ENCODE assay signal across 8 cellular contexts in genomic region chr18:49561377-49562193, GRCh38. TPM values are rescaled to one million over a fixed set of nuclear protein-coding genes. Genes with fewer than 3 reads are reported as not detected.
DNase-seq lines count a peak whose midpoint lies in the region; ATAC-seq and TF ChIP-seq lines count a peak whose summit lies in the region.

LIPG (plus strand) TSS chr18:49562057; CDS start chr18:49562309, 252 bp downstream.

- peak; percentile 78 for ATAC-seq in GM18498 (IDR thresholded peaks at IDR 0.05; ENCODE audit: unreplicated experiment)
- ATAC-seq in HG02981 (IDR thresholded peaks at IDR 0.05; ENCODE audit: unreplicated experiment), result peak; percentile 75

- peak within 1 kb of the TSS; percentile 78 for H3K4me3 ChIP-seq in neural cell (ENCODE audit: low read length)

- H3K27me3 Mint-ChIP-seq in type B pancreatic cell, result peaks cover 56% of the 10 kb centered on the region

- TF ChIP-seq RAD21 in neural cell (conservative IDR thresholded peaks at IDR 0.05), result peak; percentile 8

- H3K9me2 ChIP-seq in neural cell (ENCODE audit: insufficient read depth, low read length), result no peaks in the 10 kb centered on the region

- H3K27ac Mint-ChIP-seq in type B pancreatic cell, result peak within 1 kb of the TSS; percentile 87

- H3K9ac ChIP-seq in neural cell (ENCODE audit: low read length), result peak within 1 kb of the TSS; percentile 36

- no peak for TF ChIP-seq EP300 in neural cell (conservative IDR thresholded peaks at IDR 0.05; ENCODE audit: poor library complexity, severe bottlenecking)

- H3K4me3 Mint-ChIP-seq in type B pancreatic cell, result peak within 1 kb of the TSS; percentile 93

- H3K4me1 Mint-ChIP-seq in type B pancreatic cell (ENCODE audit: unreplicated experiment), result peaks cover 56% of the 10 kb centered on the region

- peaks cover 34% of the 10 kb centered on the region for H3K27me3 ChIP-seq in neural cell (ENCODE audit: insufficient read depth, low read depth, low read length)

- H3K79me2 ChIP-seq in neural cell (replicated peaks; ENCODE audit: insufficient read depth, low read length), result no peaks in the 10 kb centered on the region

- H4K20me1 ChIP-seq in neural cell (ENCODE audit: insufficient read depth), result no peaks in the 10 kb centered on the region

- peak within 1 kb of the TSS; percentile 33 for H2AFZ ChIP-seq in neural cell (ENCODE audit: low read depth, low read length)

- H3K27ac ChIP-seq in neural cell (ENCODE audit: low read length), result no peak within 1 kb of the TSS

- no peak for TF ChIP-seq CTCF in neural cell (IDR thresholded peaks at IDR 0.05; ENCODE audit: poor library complexity, severe bottlenecking)
- no peak for TF ChIP-seq CTCF in type B pancreatic cell (conservative IDR thresholded peaks at IDR 0.05)

- H3F3A ChIP-seq in neural cell (ENCODE audit: insufficient read depth, low read length, poor library complexity, severe bottlenecking), result no peaks in the 10 kb centered on the region

- peak within 1 kb of the TSS; percentile 89 for H3K4me2 ChIP-seq in neural cell (ENCODE audit: low read length)

- no peaks in the 10 kb centered on the region for H3K9me3 ChIP-seq in neural cell (ENCODE audit: low read length)

- H3K36me3 ChIP-seq in neural cell (ENCODE audit: insufficient read depth, low read length), result no peaks in the 10 kb centered on the region

- DNase-seq in NCI-H446 treated with DMSO at 0.1 percent for 48 hours (lab: John Stamatoyannopoulos, UW) (peak; percentile 33), activated T-cell treated with anti-CD3 and anti-CD28 coated beads for 48 hours (ENCODE audit: low read depth) (peak; percentile 45), fibroblast of peridontal ligament (ENCODE audit: extremely low read depth) (peak; percentile 5), type B pancreatic cell (ENCODE audit: extremely low spot score, unreplicated experiment) (peak; percentile 78), OCI-M1 (lab: John Stamatoyannopoulos, UW) (no peak)

- peaks cover 4% of the 10 kb centered on the region for H3K36me3 Mint-ChIP-seq in type B pancreatic cell

- H3K9me3 Mint-ChIP-seq in type B pancreatic cell, result no peaks in the 10 kb centered on the region

TF ChIP-seq in neural cell, 6 proteins besides CTCF, POLR2A, EP300 and RAD21:
- TF ChIP-seq SMC3 (conservative IDR thresholded peaks at IDR 0.05; ENCODE audit: poor library complexity), result peak; percentile 55
- no peak for TF ChIP-seq TAF1 (IDR thresholded peaks at IDR 0.05; ENCODE audit: low read depth)
- TF ChIP-seq EZH2 (IDR thresholded peaks at IDR 0.05; ENCODE audit: borderline replicate concordance, insufficient read depth, low read length, poor library complexity, severe bottlenecking), result no peak
- TF ChIP-seq, protein P1, sequence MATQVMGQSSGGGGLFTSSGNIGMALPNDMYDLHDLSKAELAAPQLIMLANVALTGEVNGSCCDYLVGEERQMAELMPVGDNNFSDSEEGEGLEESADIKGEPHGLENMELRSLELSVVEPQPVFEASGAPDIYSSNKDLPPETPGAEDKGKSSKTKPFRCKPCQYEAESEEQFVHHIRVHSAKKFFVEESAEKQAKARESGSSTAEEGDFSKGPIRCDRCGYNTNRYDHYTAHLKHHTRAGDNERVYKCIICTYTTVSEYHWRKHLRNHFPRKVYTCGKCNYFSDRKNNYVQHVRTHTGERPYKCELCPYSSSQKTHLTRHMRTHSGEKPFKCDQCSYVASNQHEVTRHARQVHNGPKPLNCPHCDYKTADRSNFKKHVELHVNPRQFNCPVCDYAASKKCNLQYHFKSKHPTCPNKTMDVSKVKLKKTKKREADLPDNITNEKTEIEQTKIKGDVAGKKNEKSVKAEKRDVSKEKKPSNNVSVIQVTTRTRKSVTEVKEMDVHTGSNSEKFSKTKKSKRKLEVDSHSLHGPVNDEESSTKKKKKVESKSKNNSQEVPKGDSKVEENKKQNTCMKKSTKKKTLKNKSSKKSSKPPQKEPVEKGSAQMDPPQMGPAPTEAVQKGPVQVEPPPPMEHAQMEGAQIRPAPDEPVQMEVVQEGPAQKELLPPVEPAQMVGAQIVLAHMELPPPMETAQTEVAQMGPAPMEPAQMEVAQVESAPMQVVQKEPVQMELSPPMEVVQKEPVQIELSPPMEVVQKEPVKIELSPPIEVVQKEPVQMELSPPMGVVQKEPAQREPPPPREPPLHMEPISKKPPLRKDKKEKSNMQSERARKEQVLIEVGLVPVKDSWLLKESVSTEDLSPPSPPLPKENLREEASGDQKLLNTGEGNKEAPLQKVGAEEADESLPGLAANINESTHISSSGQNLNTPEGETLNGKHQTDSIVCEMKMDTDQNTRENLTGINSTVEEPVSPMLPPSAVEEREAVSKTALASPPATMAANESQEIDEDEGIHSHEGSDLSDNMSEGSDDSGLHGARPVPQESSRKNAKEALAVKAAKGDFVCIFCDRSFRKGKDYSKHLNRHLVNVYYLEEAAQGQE (IDR thresholded peaks at IDR 0.05; ENCODE audit: borderline replicate concordance), result no peak
- no peak for TF ChIP-seq POLR2AphosphoS5 (IDR thresholded peaks at IDR 0.05)
- peak; percentile 91 for TF ChIP-seq MXI1 (conservative IDR thresholded peaks at IDR 0.05; ENCODE audit: poor library complexity, severe bottlenecking)

RNA-seq across cellular contexts. Expression of gene LIPG, which starts in this region (rescaled TPM):
- polyA plus RNA-seq in neural cell, result 0.72 and 0.85 TPM in 2 replicates
- polyA minus RNA-seq in neural cell, result 0.24 and 2.8 TPM in 2 replicates
- 16.9 and 22.7 TPM in 2 replicates for total RNA-seq in type B pancreatic cell (ENCODE audit: low replicate concordance)
